17 cellular contexts compared by ENCODE assay signal in the genomic region with DNA sequence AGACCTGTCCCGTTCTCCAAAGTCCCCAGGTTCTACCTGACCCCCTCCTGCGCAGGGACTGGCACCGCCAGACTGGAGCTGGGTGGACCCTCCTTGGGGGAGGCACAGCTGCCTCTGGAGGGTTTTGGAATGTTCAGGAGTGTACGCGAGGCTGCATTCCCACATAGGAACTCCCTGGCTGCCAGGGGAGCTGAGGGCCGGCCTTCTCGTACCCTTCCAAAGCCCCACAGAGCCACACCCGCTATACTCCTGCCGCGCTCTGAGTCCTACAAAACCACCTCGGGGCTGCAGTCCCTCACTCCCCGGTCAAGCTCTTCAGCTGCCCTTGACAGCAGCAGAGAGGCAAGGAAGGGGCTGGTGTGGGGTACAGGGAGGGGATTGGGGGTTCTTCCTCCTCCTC. TPM values are rescaled to one million over a fixed set of nuclear protein-coding genes. Genes with fewer than 3 reads are reported as not detected.
A peak's percentile ranks its signal among the peaks of the same experiment; 100 is the strongest.
DNase-seq lines count a peak whose midpoint lies in the region; ATAC-seq and TF ChIP-seq lines count a peak whose summit lies in the region.
"Had no signal": no experiment of that assay in that cellular context is flagged by ENCODE, and none has a peak within 500 bp of the region (broad histone marks: within the 10 kb centered on the region; RNA-seq: fewer than 3 reads in every experiment).

No MANE protein-coding gene starts in this region.

- H2BK12ac ChIP-seq in neuronal stem cell (ENCODE audit: low read length) = peak overlapping the region; percentile 93

- no peak overlapping the region for H3K27ac ChIP-seq in PC-9
- no peak overlapping the region for H3K27ac ChIP-seq in neuronal stem cell (replicated peaks; ENCODE audit: low read length)
- H3K27ac ChIP-seq in upper lobe of right lung = no peak overlapping the region
- H3K27ac ChIP-seq: C4-2B had no signal

- H3F3A ChIP-seq in PC-9 (ENCODE audit: insufficient read depth, low read depth) = peaks cover 18% of the 10 kb centered on the region; the same call in 1 of the 2 replicates

- H3K18ac ChIP-seq in neuronal stem cell (ENCODE audit: low read length) = peak overlapping the region; percentile 67

- H3K36me3 ChIP-seq in GM06990 (ENCODE audit: control insufficient read depth, insufficient read depth, low read length) = no peaks in the 10 kb centered on the region
- no peaks in the 10 kb centered on the region for H3K36me3 ChIP-seq in PC-9 (ENCODE audit: low read depth)
- no peaks in the 10 kb centered on the region for H3K36me3 ChIP-seq in neuronal stem cell (replicated peaks in 1 of 2; ENCODE audit: control insufficient read depth in 2 of 2, insufficient read depth in 2 of 2, low read length in 2 of 2)
- H3K36me3 ChIP-seq in upper lobe of right lung = no peaks in the 10 kb centered on the region

- H3K79me1 ChIP-seq in neuronal stem cell (ENCODE audit: low read depth, low read length) = no peaks in the 10 kb centered on the region

- H2AFZ ChIP-seq in PC-9 (no peak overlapping the region), neuronal stem cell (ENCODE audit: low read length) (no peak overlapping the region)

- no peak overlapping the region for H4K91ac ChIP-seq in neuronal stem cell (ENCODE audit: low read depth, low read length, poor library complexity)

- H3K4me3 ChIP-seq in GM06990 (replicated peaks; ENCODE audit: low read depth, low read length) = peak overlapping the region; percentile 58
- peak overlapping the region; percentile 80 for H3K4me3 ChIP-seq in PC-9
- no peak overlapping the region for H3K4me3 ChIP-seq in neuronal stem cell (ENCODE audit: low read length in 2 of 2)
- H3K4me3 ChIP-seq in upper lobe of right lung = no peak overlapping the region

- CTCF ChIA-PET in PC-9 (lab: Charles Lee) = no interaction called here

- no peaks in the 10 kb centered on the region for H3K9me2 ChIP-seq in PC-9 (ENCODE audit: insufficient read depth)

- H3K4me2 ChIP-seq in PC-9 (peak overlapping the region; percentile 95), neuronal stem cell (ENCODE audit: insufficient read depth, low read length, poor library complexity, severe bottlenecking) (no peak overlapping the region)

- no peak overlapping the region for H3K4ac ChIP-seq in neuronal stem cell (ENCODE audit: low read length)

- no peaks in the 10 kb centered on the region for H4K20me1 ChIP-seq in PC-9 (ENCODE audit: insufficient read depth)

- H3K9ac ChIP-seq in neuronal stem cell (ENCODE audit: low read depth, low read length, poor library complexity) = no peak overlapping the region

- H3K27me3 ChIP-seq in GM06990 (replicated peaks; ENCODE audit: control insufficient read depth, insufficient read depth, low read length) = no peaks in the 10 kb centered on the region
- no peaks in the 10 kb centered on the region for H3K27me3 ChIP-seq in PC-9 (ENCODE audit: insufficient read depth, low read depth)
- H3K27me3 ChIP-seq in neuronal stem cell (ENCODE audit: control insufficient read depth in 3 of 3, insufficient read depth in 3 of 3, low read depth in 1 of 3, low read length in 3 of 3) = peaks cover 0 to 7% (median 0%) of the 10 kb centered on the region in 3 experiments
- no peaks in the 10 kb centered on the region for H3K27me3 ChIP-seq in upper lobe of right lung

- no TSS peak for BruUV-seq in PC-9 (replicated peaks; lab: Mats Ljungman, UMichigan)

- no peak overlapping the region for H4K8ac ChIP-seq in neuronal stem cell (ENCODE audit: low read depth, low read length)

- WGBS in neuronal stem cell (ENCODE audit: extremely low coverage in 2 of 2, insufficient read length in 2 of 2, insufficient replicate concordance in 1 of 2), 2 donors = no CpG with 5 or more reads among the region's 12 CpGs

- H3K14ac ChIP-seq in neuronal stem cell (ENCODE audit: low read length) = peak overlapping the region; percentile 57

- intact Hi-C loops in PC-9 (cut with micrococcal nuclease; ENCODE audit: unreplicated experiment) (loop anchor here (1.0 to 10.0 kb wide), 5 partner anchors 8 to 176 kb away; partner anchors contain the start of genes MBD3L1 and ZNF558), upper lobe of right lung (cut with DNase I) (no loop called here)

- H2AK5ac ChIP-seq in neuronal stem cell (ENCODE audit: low read depth, low read length) = peak overlapping the region; percentile 97

- TF ChIP-seq CTCF in GM06990 (IDR thresholded peaks at IDR 0.05; ENCODE audit: insufficient read depth, low read length, poor library complexity, severe bottlenecking) (no peak), PC-9 (conservative IDR thresholded peaks at IDR 0.05) (no peak), upper lobe of right lung (IDR thresholded peaks at IDR 0.05) (no peak)

- peak; percentile 8 for ATAC-seq in upper lobe of right lung

- peaks cover 17% of the 10 kb centered on the region for H3K79me2 ChIP-seq in PC-9 (ENCODE audit: low read depth)

- H3K9me3 ChIP-seq in PC-9 (ENCODE audit: insufficient read depth, low read depth) = no peaks in the 10 kb centered on the region
- H3K9me3 ChIP-seq in neuronal stem cell (replicated peaks in 1 of 2; ENCODE audit: control insufficient read depth in 2 of 2, insufficient read depth in 1 of 2, low read depth in 1 of 2, low read length in 2 of 2) = no peaks in the 10 kb centered on the region
- no peaks in the 10 kb centered on the region for H3K9me3 ChIP-seq in upper lobe of right lung

- POLR2A ChIA-PET in PC-9 (lab: Charles Lee; ENCODE audit: unreplicated experiment) = interaction anchor here (0.5 to 2.2 kb wide), 9 partner anchors 8 to 178 kb away, joined by 3 to 17 read pairs (median 6); no protein-coding TSS in a partner anchor

- peak overlapping the region; percentile 0 for H3K23ac ChIP-seq in neuronal stem cell (ENCODE audit: low read depth, low read length, poor library complexity)

- no peak for DNase-seq in GM06990 (ENCODE audit: extremely low read depth, insufficient read length)
- DNase-seq in PC-9 = no peak
- no peak for DNase-seq in neuronal stem cell (ENCODE audit: low spot score)
- no peak for DNase-seq in upper lobe of right lung
- DNase-seq in MV-4-11 (lab: John Stamatoyannopoulos, UW) = no peak
- no peak for DNase-seq in NCI-H748 (lab: John Stamatoyannopoulos, UW; ENCODE audit: unreplicated experiment)
- DNase-seq in COLO829 (ENCODE audit: low spot score) = no peak
- DNase-seq: ACHN; CD4-positive, alpha-beta memory T cell; COR-L47; DND-41; GDM1; HCEC 1CT; IMR-90 had no signal

- H2BK120ac ChIP-seq in neuronal stem cell (ENCODE audit: low read depth, low read length) = peak overlapping the region; percentile 93

- peak overlapping the region; percentile 14 for H2BK15ac ChIP-seq in neuronal stem cell (ENCODE audit: low read length)

- H2BK5ac ChIP-seq in neuronal stem cell (ENCODE audit: low read length) = no peak overlapping the region

- peaks cover 33% of the 10 kb centered on the region for H3K4me1 ChIP-seq in PC-9 (replicated peaks; ENCODE audit: insufficient read depth)
- peaks cover 3 to 30% of the 10 kb centered on the region in 2 donors for H3K4me1 ChIP-seq in neuronal stem cell (ENCODE audit: control insufficient read depth in 2 of 2, insufficient read depth in 1 of 2, low read depth in 1 of 2, low read length in 2 of 2)
- H3K4me1 ChIP-seq in upper lobe of right lung = no peaks in the 10 kb centered on the region

RNA-seq across cellular contexts. Expression of gene MUC16, which starts 0.5 kb away (rescaled TPM):
- total RNA-seq in PC-9 (2021) (75.0 and 85.0 TPM in 2 replicates), upper lobe of right lung (0.41 TPM)
- under 0.01 TPM for polyA plus RNA-seq in neuronal stem cell (2013, experiment 1 of 2)
- under 0.01 TPM for polyA plus RNA-seq in neuronal stem cell (2013, experiment 2 of 2)
- total RNA-seq: A172; CD4-positive, alpha-beta memory T cell; H4; IMR-90 had no signal
- polyA plus RNA-seq: CD4-positive, alpha-beta memory T cell; IMR-90 had no signal

Comparison
In these comparisons a context has a peak if more than half of its experiments do, and no peak if none do; other contexts are left out.
1. H3K4me3 ChIP-seq: peak in GM06990 (single experiment) and PC-9 (single experiment); none in neuronal stem cell (0 of 2) and upper lobe of right lung (single experiment).
2. RNA of gene MUC16, which starts 0.5 kb away (total RNA-seq): 75.0 to 85.0 TPM in PC-9; 0.41 TPM in upper lobe of right lung (single experiment); every median in the first group is over 10 times any median in the second.